In the genomic region with DNA sequence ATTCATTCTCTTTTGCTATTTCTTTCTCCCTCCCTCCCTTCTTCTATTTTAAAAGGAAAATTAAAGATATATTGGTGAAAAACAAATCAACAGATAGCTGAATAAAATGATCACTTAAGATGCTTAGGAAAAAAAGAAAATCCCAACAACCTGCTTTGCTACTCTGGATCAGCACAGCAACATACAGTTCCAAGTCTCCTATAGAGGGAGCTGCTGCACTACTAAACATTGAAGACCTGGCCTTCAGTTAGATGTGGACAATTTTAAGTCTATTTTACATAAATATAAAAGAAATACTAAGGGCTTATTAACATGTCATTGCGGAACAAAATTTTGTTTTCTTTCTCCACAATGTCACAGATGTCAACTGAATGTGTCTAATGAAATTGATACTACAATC, we compare ENCODE assay signal across 10 cellular contexts.
DNase-seq lines count a peak whose midpoint lies in the region; ATAC-seq and TF ChIP-seq lines count a peak whose summit lies in the region.
"Had no signal": no experiment of that assay in that cellular context is flagged by ENCODE, and none has a peak within 500 bp of the region (broad histone marks: within the 10 kb centered on the region; RNA-seq: fewer than 3 reads in every experiment).

No MANE protein-coding gene starts in this region.

- no peak for TF ChIP-seq POLR2A in erythroblast (IDR thresholded peaks at IDR 0.05; ENCODE audit: low read length)

- DNase-seq in NCI-H510A treated with DMSO at 0.1 percent for 48 hours (lab: John Stamatoyannopoulos, UW) (peak; percentile 27), NCI-H510A (lab: John Stamatoyannopoulos, UW) (no peak), NT2/D1 (ENCODE audit: low read depth, low spot score) (peak; percentile 16), erythroblast (lab: John Stamatoyannopoulos, UW) (peak; percentile 18 to 50), renal cortical epithelial cell (ENCODE audit: low read depth) (peak; percentile 27), NCI-H2029 treated with DMSO at 0.1 percent for 48 hours (lab: John Stamatoyannopoulos, UW) (no peak)
- DNase-seq: NCI-H2171 treated with DMSO at 0.1 percent for 48 hours had no signal

- no peak overlapping the region for H3K9ac ChIP-seq in NT2/D1 (ENCODE audit: insufficient read length, low read depth)
- H3K9ac ChIP-seq: parathyroid adenoma had no signal

- H3K27me3 ChIP-seq in NT2/D1 (ENCODE audit: insufficient read depth, insufficient read length), result no peaks in the 10 kb centered on the region

- no peaks in the 10 kb centered on the region for H3K36me3 ChIP-seq in NT2/D1 (ENCODE audit: insufficient read depth, insufficient read length, low read length)

- no peak for ATAC-seq in HG03175 (IDR thresholded peaks at IDR 0.05; ENCODE audit: unreplicated experiment)
- ATAC-seq in GM21528 (IDR thresholded peaks at IDR 0.05; ENCODE audit: low FRiP score, unreplicated experiment), result no peak

- H3K9me3 ChIP-seq in NT2/D1 (ENCODE audit: insufficient read depth, low read length), result no peaks in the 10 kb centered on the region

- H3K4me1 ChIP-seq in NT2/D1 (ENCODE audit: insufficient read depth, insufficient read length), result no peaks in the 10 kb centered on the region
- H3K4me1 ChIP-seq: parathyroid adenoma had no signal

- H3K4me3 ChIP-seq in NT2/D1 (ENCODE audit: insufficient read length, low read depth), result no peak overlapping the region

Comparison
In these comparisons a context has a peak if more than half of its experiments do, and no peak if none do; other contexts are left out.
1. DNase-seq: peak in NCI-H510A treated with DMSO at 0.1 percent for 48 hours (single experiment), NT2/D1 (single experiment), erythroblast (2 of 2) and renal cortical epithelial cell (single experiment); none in NCI-H510A (single experiment) and NCI-H2029 treated with DMSO at 0.1 percent for 48 hours (single experiment).